Comparison of ENCODE assay signal across 10 cellular contexts in genomic region chr12:113208041-113208934, GRCh38. TPM values are rescaled to one million over a fixed set of nuclear protein-coding genes. Genes with fewer than 3 reads are reported as not detected.
DNase-seq lines count a peak whose midpoint lies in the region; ATAC-seq and TF ChIP-seq lines count a peak whose summit lies in the region.
"Had no signal": no experiment of that assay in that cellular context is flagged by ENCODE, and none has a peak within 500 bp of the region (broad histone marks: within the 10 kb centered on the region; RNA-seq: fewer than 3 reads in every experiment).

No MANE protein-coding gene starts in this region.

- no peaks in the 10 kb centered on the region for H4K20me1 ChIP-seq in DOHH2 (ENCODE audit: control insufficient read depth, insufficient read depth, low read depth, low read length)

- peaks cover 73% of the 10 kb centered on the region for H3K36me3 ChIP-seq in DOHH2 (ENCODE audit: control insufficient read depth, low read length)

- no peaks in the 10 kb centered on the region for H3K9me3 ChIP-seq in DOHH2 (ENCODE audit: control insufficient read depth, insufficient read depth, low read length)

- no peak for TF ChIP-seq CTCF in DOHH2 (IDR thresholded peaks at IDR 0.05; ENCODE audit: low read depth, low read length, poor library complexity, severe bottlenecking)

- H3K36me3 Mint-ChIP-seq in activated CD4-positive, alpha-beta T cell treated with anti-CD3 and anti-CD28 coated beads, Interleukin-2, amount 10 ng/mL, durations not matched to agents 24 days and 14 days (ENCODE audit: low read depth): peaks cover 3% of the 10 kb centered on the region

- H3K4me2 ChIP-seq in DOHH2 (ENCODE audit: low read length): peak overlapping the region; percentile 100

- H3K27me3 Mint-ChIP-seq in activated CD4-positive, alpha-beta T cell treated with anti-CD3 and anti-CD28 coated beads, Interleukin-2, amount 10 ng/mL, durations not matched to agents 24 days and 14 days: no peaks in the 10 kb centered on the region

- H3K27me3 ChIP-seq in DOHH2 (ENCODE audit: control insufficient read depth, low read length): no peaks in the 10 kb centered on the region

- H3K79me2 ChIP-seq in DOHH2 (ENCODE audit: control insufficient read depth, low read length): peaks cover 59% of the 10 kb centered on the region

- peak; percentile 92 for DNase-seq in activated CD4-positive, alpha-beta T cell treated with anti-CD3 and anti-CD28 coated beads, Interleukin-2, amount 10 ng/mL, durations not matched to agents 24 days and 14 days
- DNase-seq in fibroblast of peridontal ligament (ENCODE audit: extremely low read depth): peak; percentile 35
- peak; percentile 22 to 28 for DNase-seq in stimulated activated CD8-positive, alpha-beta memory T cell treated with anti-CD3 and anti-CD28 coated beads, Interleukin-2, amount 100 ng/mL, for 1 hour (ENCODE audit: low read depth in 2 of 2)
- no peak for DNase-seq in inferior parietal cortex (ENCODE audit: extremely low spot score)
- DNase-seq in GM03348 (ENCODE audit: low spot score): no peak

- H3K27ac Mint-ChIP-seq in activated CD4-positive, alpha-beta T cell treated with anti-CD3 and anti-CD28 coated beads, Interleukin-2, amount 10 ng/mL, durations not matched to agents 24 days and 14 days: peak overlapping the region; percentile 97

- H3K4me3 Mint-ChIP-seq in activated CD4-positive, alpha-beta T cell treated with anti-CD3 and anti-CD28 coated beads, Interleukin-2, amount 10 ng/mL, durations not matched to agents 24 days and 14 days: peak overlapping the region; percentile 77

- H3K27ac ChIP-seq in DOHH2 (ENCODE audit: low read depth, low read length): peak overlapping the region; percentile 100

- H3K4me1 ChIP-seq in DOHH2 (ENCODE audit: control insufficient read depth, low read length): peaks cover 99% of the 10 kb centered on the region

- peaks cover 54% of the 10 kb centered on the region for H3K4me1 Mint-ChIP-seq in activated CD4-positive, alpha-beta T cell treated with anti-CD3 and anti-CD28 coated beads, Interleukin-2, amount 10 ng/mL, durations not matched to agents 24 days and 14 days

- peaks cover 5% of the 10 kb centered on the region for H3K9me3 Mint-ChIP-seq in activated CD4-positive, alpha-beta T cell treated with anti-CD3 and anti-CD28 coated beads, Interleukin-2, amount 10 ng/mL, durations not matched to agents 24 days and 14 days

- no peaks in the 10 kb centered on the region for H3K9me2 ChIP-seq in DOHH2 (replicated peaks; ENCODE audit: control insufficient read depth, low read length)

- ATAC-seq in GM21381 (IDR thresholded peaks at IDR 0.05; ENCODE audit: unreplicated experiment): peak; percentile 79
- ATAC-seq in HG03565 (IDR thresholded peaks at IDR 0.05; ENCODE audit: unreplicated experiment): peak; percentile 78
- ATAC-seq: HCT116 had no signal

- intact Hi-C loops in activated CD4-positive, alpha-beta T cell treated with anti-CD3 and anti-CD28 coated beads, Interleukin-2, amount 10 ng/mL, durations not matched to agents 24 days and 14 days (cut with micrococcal nuclease): loop anchor here (1.0 to 2.0 kb wide), 4 partner anchors 9 to 55 kb away; partner anchors contain the start of gene TPCN1

- H3F3A ChIP-seq in DOHH2 (ENCODE audit: control insufficient read depth, insufficient read depth): peaks cover 43% of the 10 kb centered on the region

- peak overlapping the region; percentile 78 for H3K4me3 ChIP-seq in DOHH2 (ENCODE audit: low read length)

RNA-seq across cellular contexts. Expression of gene TPCN1, which starts 13.0 kb away (rescaled TPM):
- total RNA-seq in activated CD4-positive, alpha-beta T cell treated with anti-CD3 and anti-CD28 coated beads, Interleukin-2, amount 10 ng/mL, durations not matched to agents 24 days and 14 days: 31.0 and 33.7 TPM in 2 replicates

RNA-seq across cellular contexts. Expression of gene RITA1, which starts 22.8 kb away (rescaled TPM):
- 25.5 and 25.8 TPM in 2 replicates for total RNA-seq in activated CD4-positive, alpha-beta T cell treated with anti-CD3 and anti-CD28 coated beads, Interleukin-2, amount 10 ng/mL, durations not matched to agents 24 days and 14 days

RNA-seq across cellular contexts. Expression of gene DDX54, which starts 23.0 kb away (rescaled TPM):
- total RNA-seq in activated CD4-positive, alpha-beta T cell treated with anti-CD3 and anti-CD28 coated beads, Interleukin-2, amount 10 ng/mL, durations not matched to agents 24 days and 14 days: 122 and 127 TPM in 2 replicates

RNA-seq across cellular contexts. Expression of gene CFAP73, which starts 58.8 kb away (rescaled TPM):
- not detected in 2 replicates for total RNA-seq in activated CD4-positive, alpha-beta T cell treated with anti-CD3 and anti-CD28 coated beads, Interleukin-2, amount 10 ng/mL, durations not matched to agents 24 days and 14 days
- total RNA-seq: urinary bladder had no signal

Comparison
In these comparisons a context has a peak if more than half of its experiments do, and no peak if none do; other contexts are left out.
1. DNase-seq: peak in activated CD4-positive, alpha-beta T cell treated with anti-CD3 and anti-CD28 coated beads, Interleukin-2, amount 10 ng/mL, durations not matched to agents 24 days and 14 days (single experiment), fibroblast of peridontal ligament (single experiment) and stimulated activated CD8-positive, alpha-beta memory T cell treated with anti-CD3 and anti-CD28 coated beads, Interleukin-2, amount 100 ng/mL, for 1 hour (2 of 2); none in inferior parietal cortex (single experiment) and GM03348 (single experiment).